2 cellular contexts compared by ENCODE assay signal in genomic region chr2:238655974-238656722, GRCh38.
TF ChIP-seq lines count a peak whose summit lies in the region.

No MANE protein-coding gene starts in this region.

TF ChIP-seq in HepG2, 621 proteins besides CTCF, POLR2A, EP300 and RAD21 (continued from another document):
- TF ChIP-seq HIC2 (CRISPR knock-in tag; IDR thresholded peaks at IDR 0.05; ENCODE audit: low read depth) (no peak), DNMT3B (CRISPR knock-in tag; conservative IDR thresholded peaks at IDR 0.05) (no peak)

TF ChIP-seq in K562, 482 proteins besides CTCF, POLR2A, EP300 and RAD21 (continued from another document):
- TF ChIP-seq, protein P1, sequence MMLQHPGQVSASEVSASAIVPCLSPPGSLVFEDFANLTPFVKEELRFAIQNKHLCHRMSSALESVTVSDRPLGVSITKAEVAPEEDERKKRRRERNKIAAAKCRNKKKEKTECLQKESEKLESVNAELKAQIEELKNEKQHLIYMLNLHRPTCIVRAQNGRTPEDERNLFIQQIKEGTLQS (IDR thresholded peaks at IDR 0.05), result peak; percentile 63
- TF ChIP-seq, protein P1 (CRISPR knock-in tag; conservative IDR thresholded peaks at IDR 0.05), result no peak
- TF ChIP-seq E2F1 (CRISPR knock-in tag; IDR thresholded peaks at IDR 0.05) (no peak), FOS (IDR thresholded peaks at IDR 0.05; ENCODE audit: extremely low read depth, insufficient read length) (no peak), ZBTB7A (IDR thresholded peaks at IDR 0.05; ENCODE audit: borderline replicate concordance, control insufficient read depth, low read depth, low read length) (no peak), ZNF57 (CRISPR knock-in tag; IDR thresholded peaks at IDR 0.05) (no peak), FOXJ3 (CRISPR knock-in tag; IDR thresholded peaks at IDR 0.05) (no peak)
